8 cellular contexts compared by ENCODE assay signal in genomic region chr12:52022841-52023181, GRCh38. TPM values are rescaled to one million over a fixed set of nuclear protein-coding genes. Genes with fewer than 3 reads are reported as not detected.
DNase-seq lines count a peak whose midpoint lies in the region; ATAC-seq and TF ChIP-seq lines count a peak whose summit lies in the region.

No MANE protein-coding gene starts in this region.

- H3K36me3 ChIP-seq in gastrocnemius medialis: no peaks in the 10 kb centered on the region

- H3K36me3 Mint-ChIP-seq in T-helper 1 cell treated with Interleukin-12 subunit alpha and Interleukin-12 subunit beta and Interleukin-4 antibody, amounts not matched to agents 30 μg/mL and 1 μg/mL, for 36 hours (ENCODE audit: low read depth): no peaks in the 10 kb centered on the region

- H3K27me3 Mint-ChIP-seq in T-helper 1 cell treated with Interleukin-12 subunit alpha and Interleukin-12 subunit beta and Interleukin-4 antibody, amounts not matched to agents 30 μg/mL and 1 μg/mL, for 36 hours (ENCODE audit: low read depth): peaks cover 17% of the 10 kb centered on the region

- intact Hi-C loops in gastrocnemius medialis (cut with DNase I; ENCODE audit: low total_unique reads): loop anchor here (1.0 to 2.0 kb wide), 2 partner anchors 20 to 70 kb away; no protein-coding TSS in a partner anchor

- TF ChIP-seq POLR2A in gastrocnemius medialis (IDR thresholded peaks at IDR 0.05): no peak

- H3K27ac ChIP-seq in gastrocnemius medialis: peak overlapping the region in 2 of 4 donors; percentile 44

- DNase-seq in 8988T (peak; percentile 85), fibroblast of villous mesenchyme (ENCODE audit: low read depth) (no peak), gastrocnemius medialis (no peak), AML-193 (lab: John Stamatoyannopoulos, UW) (no peak), GM19238 (ENCODE audit: insufficient read length, low spot score) (no peak)

- no peak for TF ChIP-seq CTCF in fibroblast of villous mesenchyme (IDR thresholded peaks at IDR 0.05; ENCODE audit: insufficient read depth, low read depth, low read length)
- no peak for TF ChIP-seq CTCF in gastrocnemius medialis (IDR thresholded peaks at IDR 0.05 in 4 of 5, conservative IDR thresholded peaks at IDR 0.05 in 1 of 5)

- ATAC-seq in GM21360 (IDR thresholded peaks at IDR 0.05; ENCODE audit: unreplicated experiment) (peak; percentile 1), gastrocnemius medialis (no peak), GM18502 (IDR thresholded peaks at IDR 0.05; ENCODE audit: poor library complexity, unreplicated experiment) (no peak)

- H3K9me3 Mint-ChIP-seq in T-helper 1 cell treated with Interleukin-12 subunit alpha and Interleukin-12 subunit beta and Interleukin-4 antibody, amounts not matched to agents 30 μg/mL and 1 μg/mL, for 36 hours: no peaks in the 10 kb centered on the region

- no peaks in the 10 kb centered on the region for H3K9me3 ChIP-seq in gastrocnemius medialis

- peak overlapping the region; percentile 52 for H3K27ac Mint-ChIP-seq in T-helper 1 cell treated with Interleukin-12 subunit alpha and Interleukin-12 subunit beta and Interleukin-4 antibody, amounts not matched to agents 30 μg/mL and 1 μg/mL, for 36 hours

- peak overlapping the region; percentile 83 for H3K4me3 Mint-ChIP-seq in T-helper 1 cell treated with Interleukin-12 subunit alpha and Interleukin-12 subunit beta and Interleukin-4 antibody, amounts not matched to agents 30 μg/mL and 1 μg/mL, for 36 hours

- in situ Hi-C loops in gastrocnemius medialis (cut with MboI; ENCODE audit: low sequenced_read_pairs in 4 of 4): loop anchor here in 1 of 4 donors (10.0 kb wide), 1 partner anchor 62 kb away; no protein-coding TSS in a partner anchor

- H3K27me3 ChIP-seq in gastrocnemius medialis: no peaks in the 10 kb centered on the region

- H3K4me1 Mint-ChIP-seq in T-helper 1 cell treated with Interleukin-12 subunit alpha and Interleukin-12 subunit beta and Interleukin-4 antibody, amounts not matched to agents 30 μg/mL and 1 μg/mL, for 36 hours (ENCODE audit: low read depth): peaks cover 36% of the 10 kb centered on the region

- H3K4me1 ChIP-seq in gastrocnemius medialis: peaks cover 36 to 46% of the 10 kb centered on the region in 2 donors

- H3K4me3 ChIP-seq in fibroblast of villous mesenchyme (ENCODE audit: low read depth, low read length): peak overlapping the region; percentile 63
- H3K4me3 ChIP-seq in gastrocnemius medialis: peak overlapping the region; percentile 64 to 78 (median 74)

RNA-seq across cellular contexts. Expression of gene TAMALIN, which starts 16.1 kb away (rescaled TPM):
- total RNA-seq in fibroblast of villous mesenchyme (2.2 and 7.7 TPM in 2 replicates), gastrocnemius medialis (10 to 100 TPM in 2 of 4 donors, 1 to 10 TPM in 2; 9.3 to 14.9 (median 11.8) TPM)

RNA-seq across cellular contexts. Expression of gene NR4A1, which starts 28.4 kb away (rescaled TPM):
- total RNA-seq in fibroblast of villous mesenchyme (2.2 and 2.9 TPM in 2 replicates), gastrocnemius medialis (100 to 1,000 TPM in 2 of 4 donors, 10 to 100 TPM in 2; 36.3 to 248 (median 90.1) TPM)

RNA-seq across cellular contexts. Expression of gene ATG101, which starts 47.0 kb away (rescaled TPM):
- total RNA-seq in fibroblast of villous mesenchyme (70.0 and 71.8 TPM in 2 replicates), gastrocnemius medialis (10 to 100 TPM; 23.3 to 49.4 (median 37.3) TPM)

RNA-seq across cellular contexts. Expression of gene SMIM41, which starts 56.7 kb away (rescaled TPM):
- total RNA-seq in fibroblast of villous mesenchyme: 0.32 and 0.43 TPM in 2 replicates
- total RNA-seq in gastrocnemius medialis: not detected
